8 cellular contexts compared by ENCODE assay signal in the genomic region with DNA sequence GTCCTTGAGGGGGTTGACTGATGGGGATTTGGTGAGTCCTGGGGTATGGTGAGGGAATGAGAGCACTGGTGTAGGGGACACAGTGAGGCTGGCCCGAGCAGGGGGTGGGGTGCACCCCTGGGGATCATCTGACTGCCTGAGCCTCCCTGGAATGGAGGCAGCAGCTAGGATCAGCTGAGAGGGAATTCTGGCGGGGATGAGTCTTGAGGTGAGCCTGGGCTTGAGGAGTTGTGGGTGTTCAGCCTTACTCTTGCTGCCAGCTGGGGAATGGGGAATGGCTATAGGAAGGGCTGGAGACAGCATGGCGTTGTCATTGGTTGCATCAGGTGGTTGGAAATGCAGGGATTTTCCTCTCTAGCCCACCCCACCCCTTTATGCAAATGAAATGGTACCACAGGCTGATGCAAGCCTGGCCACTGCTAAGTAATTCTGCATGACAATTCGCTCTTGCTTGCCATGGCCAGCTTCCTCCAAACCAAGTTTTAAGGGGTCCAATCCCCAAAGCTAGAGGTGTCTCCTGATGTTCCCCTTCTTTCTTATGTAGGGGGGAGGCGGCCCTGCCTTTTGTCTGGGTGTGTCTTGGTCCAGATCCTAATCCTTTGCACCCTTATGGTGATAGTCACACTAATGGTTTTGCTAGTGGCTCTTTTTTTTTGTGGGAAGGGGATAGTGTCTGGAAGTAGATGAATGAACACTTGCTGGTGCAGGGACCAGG. TPM values are rescaled to one million over a fixed set of nuclear protein-coding genes. Genes with fewer than 3 reads are reported as not detected.
DNase-seq lines count a peak whose midpoint lies in the region; ATAC-seq and TF ChIP-seq lines count a peak whose summit lies in the region.

No MANE protein-coding gene starts in this region.

- H3K36me3 ChIP-seq in OCI-LY3 (replicated peaks; ENCODE audit: low read depth, low read length) (peaks cover 77% of the 10 kb centered on the region), psoas muscle (ENCODE audit: insufficient read depth in 1 of 2, low read depth in 1 of 2) (peaks cover 28 to 83% of the 10 kb centered on the region in 2 donors)

- H3K4me2 ChIP-seq in OCI-LY3 (ENCODE audit: low read length), result peak overlapping the region; percentile 79

- H3K27me3 ChIP-seq in OCI-LY3 (ENCODE audit: low read depth, low read length), result no peaks in the 10 kb centered on the region
- no peaks in the 10 kb centered on the region for H3K27me3 ChIP-seq in psoas muscle (ENCODE audit: insufficient read depth in 3 of 3, low read length in 2 of 3)

- H4K20me1 ChIP-seq in OCI-LY3 (ENCODE audit: insufficient read depth, low read length), result peaks cover 26% of the 10 kb centered on the region

- H3K79me2 ChIP-seq in OCI-LY3 (ENCODE audit: low read length), result peaks cover 84% of the 10 kb centered on the region

- no peaks in the 10 kb centered on the region for H3K9me3 ChIP-seq in OCI-LY3 (ENCODE audit: insufficient read depth, low read length)
- no peaks in the 10 kb centered on the region for H3K9me3 ChIP-seq in psoas muscle

- DNase-seq in AG20443 (ENCODE audit: low spot score), result peak; percentile 63
- DNase-seq in dedifferentiated amniotic fluid mesenchymal stem cell (ENCODE audit: extremely low spot score), result peak; percentile 98
- no peak for DNase-seq in psoas muscle
- no peak for DNase-seq in DMS79 (lab: John Stamatoyannopoulos, UW)
- DNase-seq in ureter (ENCODE audit: low spot score), result no peak
- DNase-seq in superior temporal gyrus (ENCODE audit: extremely low spot score), result no peak

- H3K27ac ChIP-seq in OCI-LY3 (ENCODE audit: low read length), result peak overlapping the region; percentile 84
- H3K27ac ChIP-seq in psoas muscle, result peak overlapping the region; percentile 61

- intact Hi-C loops in psoas muscle (cut with DNase I), result no loop called here

- 64 to 75% (median 72%) methylated on average over 5 of the region's 5 CpGs for WGBS in psoas muscle, 3 donors

- peak overlapping the region; percentile 55 for H3K4me3 ChIP-seq in OCI-LY3 (ENCODE audit: low read length)
- H3K4me3 ChIP-seq in psoas muscle, result peak overlapping the region; percentile 87

- peak; percentile 54 for ATAC-seq in GM18870 (IDR thresholded peaks at IDR 0.05; ENCODE audit: unreplicated experiment)
- ATAC-seq in psoas muscle, result no peak

- TF ChIP-seq CTCF in OCI-LY3 (IDR thresholded peaks at IDR 0.05; ENCODE audit: low read depth, low read length), result no peak
- TF ChIP-seq CTCF in psoas muscle (IDR thresholded peaks at IDR 0.05), result no peak

- peaks cover 50% of the 10 kb centered on the region for H3K4me1 ChIP-seq in OCI-LY3 (ENCODE audit: low read length)
- H3K4me1 ChIP-seq in psoas muscle, result peaks cover 86% of the 10 kb centered on the region

- H2AFZ ChIP-seq in OCI-LY3 (ENCODE audit: low read depth, low read length), result no peak overlapping the region

- H3K9ac ChIP-seq in OCI-LY3 (ENCODE audit: low read length), result peak overlapping the region; percentile 80

RNA-seq across cellular contexts. Expression of a gene that starts 7.5 kb away (rescaled TPM):
- total RNA-seq in psoas muscle (1,000 to 10,000 TPM in 3 of 4 donors, 100 to 1,000 TPM in 1; 990 to 1,423 (median 1,174) TPM), ureter (143 TPM)
- 1,000 to 10,000 TPM in 1 of 3 donors, 100 to 1,000 TPM in 2; 308 to 1,601 (median 620) TPM for polyA plus RNA-seq in psoas muscle

RNA-seq across cellular contexts. Expression of a gene that starts 18.1 kb away (rescaled TPM):
- total RNA-seq in psoas muscle (100 to 1,000 TPM in 1 of 4 donors, 10 to 100 TPM in 3; 56.4 to 130 (median 66.4) TPM), ureter (29.1 TPM)
- 10 to 100 TPM; 16.8 to 46.0 (median 35.5) TPM for polyA plus RNA-seq in psoas muscle

RNA-seq across cellular contexts. Expression of a gene that starts 45.6 kb away (rescaled TPM):
- total RNA-seq in psoas muscle (10 to 100 TPM; 28.9 to 39.6 (median 35.5) TPM), ureter (29.3 TPM)
- 10 to 100 TPM; 26.6 to 69.6 (median 34.8) TPM for polyA plus RNA-seq in psoas muscle

RNA-seq across cellular contexts. Expression of a gene that starts 51.9 kb away (rescaled TPM):
- total RNA-seq in psoas muscle, result 10 to 100 TPM; 10.0 to 17.2 (median 12.3) TPM
- polyA plus RNA-seq in psoas muscle, result 10 to 100 TPM; 11.5 to 27.0 (median 25.7) TPM
- 24.3 TPM for total RNA-seq in ureter

Comparison
In these comparisons a context has a peak if more than half of its experiments do, and no peak if none do; other contexts are left out.
1. DNase-seq: peak in AG20443 (single experiment) and dedifferentiated amniotic fluid mesenchymal stem cell (single experiment); none in psoas muscle (0 of 2), DMS79 (single experiment), ureter (single experiment) and superior temporal gyrus (single experiment).